ENCODE assay signal across 1 cellular context in the genomic region with DNA sequence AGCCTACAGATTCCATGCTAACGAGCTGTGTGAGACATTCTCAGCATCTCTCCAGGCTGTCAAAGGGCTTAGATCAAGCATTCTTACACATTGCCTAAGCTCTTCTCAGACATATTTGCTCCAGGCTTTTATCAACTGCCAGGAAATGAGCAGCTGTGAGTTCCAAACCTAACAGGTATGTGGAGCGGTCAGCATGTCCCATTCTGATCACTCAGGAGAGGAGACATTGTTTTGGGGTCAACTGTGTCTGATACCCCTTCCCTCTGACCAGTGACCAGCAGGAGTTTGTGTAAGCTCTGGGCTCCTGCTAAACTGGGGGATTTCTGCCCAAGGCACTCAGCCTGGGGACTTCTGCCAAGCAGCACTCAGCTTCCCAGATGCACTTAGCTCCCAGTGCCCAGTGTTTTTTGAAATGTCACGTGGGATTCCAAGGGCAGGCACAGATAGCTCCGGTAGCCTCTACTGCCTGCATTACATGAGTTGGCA.
TF ChIP-seq lines count a peak whose summit lies in the region.

No MANE protein-coding gene starts in this region.

TF ChIP-seq in SK-N-SH treated with all-trans-retinoic acid at 6 μM for 48 hours, 23 proteins besides CTCF, POLR2A, EP300 and RAD21 (continued from another document):
- TF ChIP-seq, protein P1, sequence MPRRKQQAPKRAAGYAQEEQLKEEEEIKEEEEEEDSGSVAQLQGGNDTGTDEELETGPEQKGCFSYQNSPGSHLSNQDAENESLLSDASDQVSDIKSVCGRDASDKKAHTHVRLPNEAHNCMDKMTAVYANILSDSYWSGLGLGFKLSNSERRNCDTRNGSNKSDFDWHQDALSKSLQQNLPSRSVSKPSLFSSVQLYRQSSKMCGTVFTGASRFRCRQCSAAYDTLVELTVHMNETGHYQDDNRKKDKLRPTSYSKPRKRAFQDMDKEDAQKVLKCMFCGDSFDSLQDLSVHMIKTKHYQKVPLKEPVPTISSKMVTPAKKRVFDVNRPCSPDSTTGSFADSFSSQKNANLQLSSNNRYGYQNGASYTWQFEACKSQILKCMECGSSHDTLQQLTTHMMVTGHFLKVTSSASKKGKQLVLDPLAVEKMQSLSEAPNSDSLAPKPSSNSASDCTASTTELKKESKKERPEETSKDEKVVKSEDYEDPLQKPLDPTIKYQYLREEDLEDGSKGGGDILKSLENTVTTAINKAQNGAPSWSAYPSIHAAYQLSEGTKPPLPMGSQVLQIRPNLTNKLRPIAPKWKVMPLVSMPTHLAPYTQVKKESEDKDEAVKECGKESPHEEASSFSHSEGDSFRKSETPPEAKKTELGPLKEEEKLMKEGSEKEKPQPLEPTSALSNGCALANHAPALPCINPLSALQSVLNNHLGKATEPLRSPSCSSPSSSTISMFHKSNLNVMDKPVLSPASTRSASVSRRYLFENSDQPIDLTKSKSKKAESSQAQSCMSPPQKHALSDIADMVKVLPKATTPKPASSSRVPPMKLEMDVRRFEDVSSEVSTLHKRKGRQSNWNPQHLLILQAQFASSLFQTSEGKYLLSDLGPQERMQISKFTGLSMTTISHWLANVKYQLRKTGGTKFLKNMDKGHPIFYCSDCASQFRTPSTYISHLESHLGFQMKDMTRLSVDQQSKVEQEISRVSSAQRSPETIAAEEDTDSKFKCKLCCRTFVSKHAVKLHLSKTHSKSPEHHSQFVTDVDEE (CRISPR knock-in tag; IDR thresholded peaks at IDR 0.05): no peak
- TF ChIP-seq PPARA (CRISPR knock-in tag; IDR thresholded peaks at IDR 0.05; ENCODE audit: borderline replicate concordance) (no peak), CSDC2 (CRISPR knock-in tag; IDR thresholded peaks at IDR 0.05) (no peak), BACH2 (CRISPR knock-in tag; IDR thresholded peaks at IDR 0.05; ENCODE audit: borderline replicate concordance) (no peak), OSR1 (CRISPR knock-in tag; IDR thresholded peaks at IDR 0.05) (no peak), TOX (CRISPR knock-in tag; IDR thresholded peaks at IDR 0.05; ENCODE audit: borderline replicate concordance) (no peak), ARNTL (CRISPR knock-in tag; IDR thresholded peaks at IDR 0.05; ENCODE audit: borderline replicate concordance, low read depth) (no peak), RARB (CRISPR knock-in tag; IDR thresholded peaks at IDR 0.05) (no peak), ZFP3 (CRISPR knock-in tag; IDR thresholded peaks at IDR 0.05) (no peak), GLIS3 (CRISPR knock-in tag; IDR thresholded peaks at IDR 0.05) (no peak)
- TF ChIP-seq, protein P2, sequence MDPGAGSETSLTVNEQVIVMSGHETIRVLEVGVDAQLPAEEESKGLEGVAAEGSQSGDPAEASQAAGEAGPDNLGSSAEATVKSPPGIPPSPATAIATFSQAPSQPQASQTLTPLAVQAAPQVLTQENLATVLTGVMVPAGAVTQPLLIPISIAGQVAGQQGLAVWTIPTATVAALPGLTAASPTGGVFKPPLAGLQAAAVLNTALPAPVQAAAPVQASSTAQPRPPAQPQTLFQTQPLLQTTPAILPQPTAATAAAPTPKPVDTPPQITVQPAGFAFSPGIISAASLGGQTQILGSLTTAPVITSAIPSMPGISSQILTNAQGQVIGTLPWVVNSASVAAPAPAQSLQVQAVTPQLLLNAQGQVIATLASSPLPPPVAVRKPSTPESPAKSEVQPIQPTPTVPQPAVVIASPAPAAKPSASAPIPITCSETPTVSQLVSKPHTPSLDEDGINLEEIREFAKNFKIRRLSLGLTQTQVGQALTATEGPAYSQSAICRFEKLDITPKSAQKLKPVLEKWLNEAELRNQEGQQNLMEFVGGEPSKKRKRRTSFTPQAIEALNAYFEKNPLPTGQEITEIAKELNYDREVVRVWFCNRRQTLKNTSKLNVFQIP (CRISPR knock-in tag; IDR thresholded peaks at IDR 0.05; ENCODE audit: borderline replicate concordance, low read depth): no peak
- TF ChIP-seq, protein P3, sequence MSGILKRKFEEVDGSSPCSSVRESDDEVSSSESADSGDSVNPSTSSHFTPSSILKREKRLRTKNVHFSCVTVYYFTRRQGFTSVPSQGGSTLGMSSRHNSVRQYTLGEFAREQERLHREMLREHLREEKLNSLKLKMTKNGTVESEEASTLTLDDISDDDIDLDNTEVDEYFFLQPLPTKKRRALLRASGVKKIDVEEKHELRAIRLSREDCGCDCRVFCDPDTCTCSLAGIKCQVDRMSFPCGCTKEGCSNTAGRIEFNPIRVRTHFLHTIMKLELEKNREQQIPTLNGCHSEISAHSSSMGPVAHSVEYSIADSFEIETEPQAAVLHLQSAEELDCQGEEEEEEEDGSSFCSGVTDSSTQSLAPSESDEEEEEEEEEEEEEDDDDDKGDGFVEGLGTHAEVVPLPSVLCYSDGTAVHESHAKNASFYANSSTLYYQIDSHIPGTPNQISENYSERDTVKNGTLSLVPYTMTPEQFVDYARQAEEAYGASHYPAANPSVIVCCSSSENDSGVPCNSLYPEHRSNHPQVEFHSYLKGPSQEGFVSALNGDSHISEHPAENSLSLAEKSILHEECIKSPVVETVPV (CRISPR knock-in tag; IDR thresholded peaks at IDR 0.05): no peak
- TF ChIP-seq, protein P4, sequence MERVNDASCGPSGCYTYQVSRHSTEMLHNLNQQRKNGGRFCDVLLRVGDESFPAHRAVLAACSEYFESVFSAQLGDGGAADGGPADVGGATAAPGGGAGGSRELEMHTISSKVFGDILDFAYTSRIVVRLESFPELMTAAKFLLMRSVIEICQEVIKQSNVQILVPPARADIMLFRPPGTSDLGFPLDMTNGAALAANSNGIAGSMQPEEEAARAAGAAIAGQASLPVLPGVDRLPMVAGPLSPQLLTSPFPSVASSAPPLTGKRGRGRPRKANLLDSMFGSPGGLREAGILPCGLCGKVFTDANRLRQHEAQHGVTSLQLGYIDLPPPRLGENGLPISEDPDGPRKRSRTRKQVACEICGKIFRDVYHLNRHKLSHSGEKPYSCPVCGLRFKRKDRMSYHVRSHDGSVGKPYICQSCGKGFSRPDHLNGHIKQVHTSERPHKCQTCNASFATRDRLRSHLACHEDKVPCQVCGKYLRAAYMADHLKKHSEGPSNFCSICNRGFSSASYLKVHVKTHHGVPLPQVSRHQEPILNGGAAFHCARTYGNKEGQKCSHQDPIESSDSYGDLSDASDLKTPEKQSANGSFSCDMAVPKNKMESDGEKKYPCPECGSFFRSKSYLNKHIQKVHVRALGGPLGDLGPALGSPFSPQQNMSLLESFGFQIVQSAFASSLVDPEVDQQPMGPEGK (CRISPR knock-in tag; IDR thresholded peaks at IDR 0.05; ENCODE audit: borderline replicate concordance): no peak
